Comparison of ENCODE assay signal across 3 cellular contexts in genomic region chrX:125709074-125709473, GRCh38.
"Had no signal": no experiment of that assay in that cellular context is flagged by ENCODE, and none has a peak within 500 bp of the region (broad histone marks: within the 10 kb centered on the region; RNA-seq: fewer than 3 reads in every experiment).

No MANE protein-coding gene starts in this region.

- ATAC-seq: GM12878 had no signal

- DNase-seq: GDM1, GF-D8 had no signal

- H3K4me3 ChIP-seq: GM12878 had no signal
